8 cellular contexts compared by ENCODE assay signal in genomic region chr17:21449815-21450330, GRCh38.
DNase-seq lines count a peak whose midpoint lies in the region; ATAC-seq, FAIRE-seq and TF ChIP-seq lines count a peak whose summit lies in the region.
"Not testable (repeated sequence)": the region's sequence is repeated elsewhere in the genome, so short reads cannot be mapped to it uniquely, and the experiment has no call there.

No MANE protein-coding gene starts in this region.

- H3K23me2 ChIP-seq in H9 (ENCODE audit: insufficient read length, low read depth, low read length, poor library complexity, severe bottlenecking): not testable (repeated sequence)

- not testable (repeated sequence) for H3K4me3 Mint-ChIP-seq in H9, nephron progenitor cell

- intact Hi-C loops in Panc1 (cut with micrococcal nuclease; ENCODE audit: unreplicated experiment): not testable (repeated sequence)
- intact Hi-C loops in K562 (cut with micrococcal nuclease): loop anchor here (5.0 to 10.0 kb wide), 2 partner anchors 168 to 325 kb away; partner anchors contain the start of genes DHRS7B and MAP2K3
- intact Hi-C loops in esophagus muscularis mucosa (cut with DNase I): loop anchor here (10.0 kb wide), 2 partner anchors 115 to 325 kb away; partner anchors contain the start of gene DHRS7B
- intact Hi-C loops in left ventricle myocardium superior (cut with micrococcal nuclease): loop anchor here (10.0 kb wide), 1 partner anchor 175 kb away; no protein-coding TSS in a partner anchor

- H3K36me3 Mint-ChIP-seq in H9 (ENCODE audit: insufficient read depth in 1 of 3, low read depth in 3 of 3); nephron progenitor cell (ENCODE audit: low read depth): not testable (repeated sequence)

- H2BK120ac ChIP-seq in H9 (ENCODE audit: low read depth, low read length, poor library complexity, severe bottlenecking): not testable (repeated sequence)

- not testable (repeated sequence) for H2AK5ac ChIP-seq in H9 (ENCODE audit: insufficient read length, low read length)

- WGBS in H9 (ENCODE audit: extremely low coverage, insufficient read length, low lambda C conversion rate): no CpG with 5 or more reads among the region's 3 CpGs
- WGBS in K562 (ENCODE audit: insufficient coverage, low coverage, missing lambda C conversion rate): 0% methylated on average over 3 of the region's 3 CpGs
- 70% methylated on average over 3 of the region's 3 CpGs for WGBS in esophagus muscularis mucosa

- not testable (repeated sequence) for H4K5ac ChIP-seq in H9 (ENCODE audit: insufficient read length, low read depth, low read length)

- H3K79me1 ChIP-seq in H9 (ENCODE audit: insufficient read depth, low read depth, low read length, poor library complexity, severe bottlenecking): not testable (repeated sequence)

- not testable (repeated sequence) for H3K36me3 ChIP-seq in Panc1 (ENCODE audit: control insufficient read depth, insufficient read depth, low read length); K562 (ENCODE audit: control insufficient read depth, insufficient read depth, low read length); esophagus muscularis mucosa

- not testable (repeated sequence) for H4K20me1 ChIP-seq in H9 (ENCODE audit: control insufficient read depth, insufficient read depth, insufficient read length); K562 (replicated peaks; ENCODE audit: control insufficient read depth, insufficient read depth, low read length)

- H3T11ph ChIP-seq in H9 (ENCODE audit: low read length): not testable (repeated sequence)

- not testable (repeated sequence) for H3K4me2 ChIP-seq in H9 (ENCODE audit: insufficient read depth, insufficient read length, low read length); K562 (ENCODE audit: insufficient read depth, low read length)

- H3K14ac ChIP-seq in H9 (ENCODE audit: insufficient read depth, low read length): not testable (repeated sequence)

- not testable (repeated sequence) for BruUV-seq in Panc1 (replicated peaks; lab: Mats Ljungman, UMichigan); K562 (replicated peaks; lab: Mats Ljungman, UMichigan)

- H3K9me1 ChIP-seq in K562 (ENCODE audit: control insufficient read depth, insufficient read depth, low read length): not testable (repeated sequence)

- not testable (repeated sequence) for H4K8ac ChIP-seq in H9 (replicated peaks; ENCODE audit: insufficient read length, low read depth, low read length)

- H2BK20ac ChIP-seq in H9 (ENCODE audit: low read depth, low read length, poor library complexity, severe bottlenecking): not testable (repeated sequence)

- POLR2A ChIA-PET in Panc1 (lab: Charles Lee); K562 (lab: Yijun Ruan, JAX): not testable (repeated sequence)

- not testable (repeated sequence) for H2BK12ac ChIP-seq in H9 (ENCODE audit: insufficient read length, low read depth, low read length)

- H3K4me1 Mint-ChIP-seq in H9 (peaks cover 5 to 11% of the 10 kb centered on the region in 2 experiments; a peak in 3 of 4 replicates), nephron progenitor cell (peaks cover 14% of the 10 kb centered on the region)

- H3K27me3 ChIP-seq in H9 (ENCODE audit: insufficient read depth, low read length); Panc1 (ENCODE audit: control insufficient read depth, insufficient read depth, low read length); K562 (ENCODE audit: control insufficient read depth in 2 of 2, insufficient read depth in 2 of 2, low read length in 2 of 2): not testable (repeated sequence)
- H3K27me3 ChIP-seq in esophagus muscularis mucosa: peaks cover 0 to 36% (median 0%) of the 10 kb centered on the region in 4 donors

- H3K27me3 Mint-ChIP-seq in H9 (ENCODE audit: low read depth): peaks cover 43% of the 10 kb centered on the region
- H3K27me3 Mint-ChIP-seq in nephron progenitor cell (ENCODE audit: low read depth, poor library complexity): peaks cover 78% of the 10 kb centered on the region

- not testable (repeated sequence) for H3K9ac ChIP-seq in H9 (ENCODE audit: extremely low read depth, insufficient read length, low read length); K562 (ENCODE audit: insufficient read depth in 1 of 2, low read depth in 2 of 2, low read length in 2 of 2)

- peak; percentile 91 for FAIRE-seq in K562 (lab: Jason Lieb, UNC)

- H3K18ac ChIP-seq in H9 (ENCODE audit: insufficient read length, low read depth, low read length): not testable (repeated sequence)

- not testable (repeated sequence) for H3K4me3 ChIP-seq in Panc1 (ENCODE audit: low read depth in 2 of 2, low read length in 2 of 2); K562; esophagus muscularis mucosa

- DNase-seq in H9; Panc1 (ENCODE audit: low read depth, low spot score); K562 (ENCODE audit: extremely low read depth in 1 of 4, low spot score in 3 of 4); esophagus muscularis mucosa (ENCODE audit: extremely low spot score); left ventricle myocardium superior; nephron progenitor cell: not testable (repeated sequence)
- DNase-seq in superior temporal gyrus (ENCODE audit: extremely low spot score): peak; percentile 23

- CTCF ChIA-PET in Panc1 (lab: Charles Lee); K562 (lab: Yijun Ruan, JAX; ENCODE audit: low intra/inter-chr PET ratio): not testable (repeated sequence)

- not testable (repeated sequence) for H3K79me2 ChIP-seq in H9 (ENCODE audit: insufficient read depth, low read length); K562 (ENCODE audit: control insufficient read depth, insufficient read depth, low read length)

- not testable (repeated sequence) for H2BK15ac ChIP-seq in H9 (ENCODE audit: low read depth, low read length)

- not testable (repeated sequence) for H4K91ac ChIP-seq in H9 (ENCODE audit: insufficient read length, low read depth, low read length)

- in situ Hi-C loops in Panc1 (cut with HindIII; ENCODE audit: low pct_unique_long_range_greater_than_20kb, low sequenced_read_pairs); K562 (cut with MboI): not testable (repeated sequence)

- H3K23ac ChIP-seq in H9 (ENCODE audit: insufficient read length, low read depth, low read length): not testable (repeated sequence)

- not testable (repeated sequence) for H2AFZ ChIP-seq in H9 (ENCODE audit: low read length); K562 (ENCODE audit: low read depth, low read length)

- H3K56ac ChIP-seq in H9 (ENCODE audit: insufficient read length, low read depth, low read length): not testable (repeated sequence)

- not testable (repeated sequence) for H3K9me3 Mint-ChIP-seq in H9, nephron progenitor cell

- H3K4me1 ChIP-seq in H9 (ENCODE audit: insufficient read depth, low read length); Panc1 (ENCODE audit: control insufficient read depth, insufficient read depth, low read length); K562 (replicated peaks in 1 of 2; ENCODE audit: control insufficient read depth in 2 of 2, insufficient read depth in 2 of 2, low read length in 2 of 2): not testable (repeated sequence)
- peaks cover 6 to 13% (median 13%) of the 10 kb centered on the region in 4 donors for H3K4me1 ChIP-seq in esophagus muscularis mucosa

- H3K9me3 ChIP-seq in H9 (ENCODE audit: control insufficient read depth, low read depth, low read length); Panc1 (ENCODE audit: control insufficient read depth, insufficient read depth, low read depth, low read length); K562 (replicated peaks; ENCODE audit: control insufficient read depth, insufficient read depth, low read depth, low read length); esophagus muscularis mucosa: not testable (repeated sequence)

- not testable (repeated sequence) for H2BK5ac ChIP-seq in H9 (ENCODE audit: insufficient read length, low read length)

- H3K27ac Mint-ChIP-seq in H9, nephron progenitor cell: not testable (repeated sequence)

- peak; percentile 70; the same call in 1 of the 2 replicates for ATAC-seq in Panc1
- peak; percentile 80 for ATAC-seq in K562
- peak; percentile 42 for ATAC-seq in left ventricle myocardium superior

- H3K4ac ChIP-seq in H9 (ENCODE audit: low read depth, low read length): not testable (repeated sequence)

- TF ChIP-seq CTCF in 22Rv1 (IDR thresholded peaks at IDR 0.05): peak; percentile 42
- TF ChIP-seq CTCF in H9 (conservative IDR thresholded peaks at IDR 0.05): peak; percentile 28; the same call in 1 of the 3 replicates
- TF ChIP-seq CTCF in Panc1 (IDR thresholded peaks at IDR 0.05): peak; percentile 75
- peak in 2 of 3 experiments; percentile 17 to 27; a peak in 2 of 6 replicates for TF ChIP-seq CTCF in K562 (IDR thresholded peaks at IDR 0.05 in 2 of 3, conservative IDR thresholded peaks at IDR 0.05 in 1 of 3; ENCODE audit: insufficient read depth in 2 of 3, low read depth in 1 of 3, low read length in 3 of 3)
- peak in 2 of 3 experiments; percentile 35 to 36 for TF ChIP-seq CTCF in esophagus muscularis mucosa (IDR thresholded peaks at IDR 0.05)
- peak; percentile 42 for TF ChIP-seq CTCF in nephron progenitor cell (IDR thresholded peaks at IDR 0.05)

- TF ChIP-seq POLR2A in K562 (conservative IDR thresholded peaks at IDR 0.05); esophagus muscularis mucosa (IDR thresholded peaks at IDR 0.05; ENCODE audit: low read depth): not testable (repeated sequence)

- not testable (repeated sequence) for H3K27ac ChIP-seq in 22Rv1; H9 (ENCODE audit: insufficient read length, low read depth, low read length); Panc1 (ENCODE audit: low read length); K562 (ENCODE audit: extremely low read depth, low read depth, low read length); esophagus muscularis mucosa (replicated peaks in 1 of 4)

- not testable (repeated sequence) for TF ChIP-seq EP300 in K562 (IDR thresholded peaks at IDR 0.05; ENCODE audit: low read length); esophagus muscularis mucosa (IDR thresholded peaks at IDR 0.05)

- TF ChIP-seq RAD21 in K562 (CRISPR knock-in tag; conservative IDR thresholded peaks at IDR 0.05 in 1 of 2, IDR thresholded peaks at IDR 0.05 in 1 of 2): peak; percentile 36 to 47; a peak in 3 of 4 replicates

Comparison
In these comparisons a context has a peak if more than half of its experiments do, and no peak if none do; other contexts are left out.
1. CTCF ChIP-seq: peak in every context shown above with its lines; median percentile 75 in Panc1; 42 in 22Rv1; 42 in nephron progenitor cell; 36 in esophagus muscularis mucosa; 28 in H9; 22 in K562.